In genomic region chr6:112575309-112575834, GRCh38 we compare ENCODE assay signal across 15 cellular contexts.
"Had no signal": no experiment of that assay in that cellular context is flagged by ENCODE, and none has a peak within 500 bp of the region (broad histone marks: within the 10 kb centered on the region; RNA-seq: fewer than 3 reads in every experiment).

No MANE protein-coding gene starts in this region.

- H3K4me3 ChIP-seq: gastrocnemius medialis, mucosa of descending colon, smooth muscle cell had no signal

- H3K36me3 Mint-ChIP-seq: activated naive CD8-positive, alpha-beta T cell; memory B cell; naive B cell; type B pancreatic cell had no signal

- ATAC-seq: gastrocnemius medialis; mucosa of descending colon; sciatic nerve; stimulated activated naive CD8-positive, alpha-beta T cell treated with anti-CD3 and anti-CD28 coated beads, Interleukin-15, amount 100 ng/mL, for 72 hours had no signal

- DNase-seq: activated CD4-positive, alpha-beta T cell treated with anti-CD3 and anti-CD28 coated beads, Interleukin-2, amount 50 U/mL, for 4 hours; amniotic stem cell; effector CD4-positive, alpha-beta T cell; gastrocnemius medialis; head of caudate nucleus; mucosa of descending colon; naive B cell; stimulated activated CD4-positive, alpha-beta T cell treated with anti-CD3 and anti-CD28 coated beads, Interleukin-4, amount 100 ng/mL, for 1 hour; stimulated activated naive CD8-positive, alpha-beta T cell treated with anti-CD3 and anti-CD28 coated beads, Interleukin-15, amount 100 ng/mL, for 72 hours had no signal

- H3K4me3 Mint-ChIP-seq: activated naive CD8-positive, alpha-beta T cell; memory B cell; naive B cell; neural crest cell; stimulated activated naive CD8-positive, alpha-beta T cell treated with anti-CD3 and anti-CD28 coated beads, Interleukin-15, amount 100 ng/mL, for 72 hours; type B pancreatic cell had no signal

- H3K9me3 ChIP-seq: gastrocnemius medialis, mucosa of descending colon had no signal

- H3K4me1 Mint-ChIP-seq: memory B cell; naive B cell; neural crest cell; stimulated activated naive CD8-positive, alpha-beta T cell treated with anti-CD3 and anti-CD28 coated beads, Interleukin-15, amount 100 ng/mL, for 72 hours had no signal

- H3K4me2 ChIP-seq: smooth muscle cell had no signal

- H3K4me1 ChIP-seq: gastrocnemius medialis had no signal

- H3K36me3 ChIP-seq: gastrocnemius medialis had no signal

- H3K27me3 ChIP-seq: gastrocnemius medialis had no signal

- H3K9me3 Mint-ChIP-seq: memory B cell; naive B cell; stimulated activated naive CD8-positive, alpha-beta T cell treated with anti-CD3 and anti-CD28 coated beads, Interleukin-15, amount 100 ng/mL, for 72 hours; type B pancreatic cell had no signal

- H3K27ac ChIP-seq: gastrocnemius medialis had no signal

- H3K27me3 Mint-ChIP-seq: activated naive CD8-positive, alpha-beta T cell; stimulated activated naive CD8-positive, alpha-beta T cell treated with anti-CD3 and anti-CD28 coated beads, Interleukin-15, amount 100 ng/mL, for 72 hours; type B pancreatic cell had no signal

- H3K27ac Mint-ChIP-seq: activated naive CD8-positive, alpha-beta T cell; memory B cell; naive B cell; stimulated activated naive CD8-positive, alpha-beta T cell treated with anti-CD3 and anti-CD28 coated beads, Interleukin-15, amount 100 ng/mL, for 72 hours; type B pancreatic cell had no signal
